In genomic region chr15:39165026-39165706, GRCh38 we compare ENCODE assay signal across 1 cellular context.
TF ChIP-seq lines count a peak whose summit lies in the region.

No MANE protein-coding gene starts in this region.

TF ChIP-seq in K562, 482 proteins besides CTCF, POLR2A, EP300 and RAD21 (continued from another document):
- TF ChIP-seq ZFP91 (CRISPR knock-in tag; IDR thresholded peaks at IDR 0.05) (no peak), PCBP2 (IDR thresholded peaks at IDR 0.05; ENCODE audit: low read depth, low read length, poor library complexity, severe bottlenecking) (no peak), PURB (CRISPR knock-in tag; IDR thresholded peaks at IDR 0.05; ENCODE audit: low read depth) (no peak), BCLAF1 (IDR thresholded peaks at IDR 0.05; ENCODE audit: borderline replicate concordance in 1 of 2, control insufficient read depth in 1 of 2, low read depth in 2 of 2, low read length in 1 of 2) (no peak), NCOA2 (IDR thresholded peaks at IDR 0.05; ENCODE audit: partially characterized antibody in 2 of 2) (no peak), MAZ (CRISPR knock-in tag; conservative IDR thresholded peaks at IDR 0.05 in 1 of 2, IDR thresholded peaks at IDR 0.05 in 1 of 2) (no peak), MYC (IDR thresholded peaks at IDR 0.05; ENCODE audit: low read depth, low read length) (no peak), MYC (CRISPR knock-in tag; IDR thresholded peaks at IDR 0.05; ENCODE audit: borderline replicate concordance, low read depth) (no peak), GATA2 (CRISPR knock-in tag; IDR thresholded peaks at IDR 0.05) (no peak), DPF2 (IDR thresholded peaks at IDR 0.05) (no peak), ZNF3 (CRISPR knock-in tag; IDR thresholded peaks at IDR 0.05) (no peak), ARID2 (IDR thresholded peaks at IDR 0.05) (no peak), SREBF2 (CRISPR knock-in tag; IDR thresholded peaks at IDR 0.05) (no peak), ZNF197 (CRISPR knock-in tag; IDR thresholded peaks at IDR 0.05; ENCODE audit: low read depth) (no peak), DMBX1 (CRISPR knock-in tag; IDR thresholded peaks at IDR 0.05; ENCODE audit: borderline replicate concordance) (no peak), SAFB2 (IDR thresholded peaks at IDR 0.05; ENCODE audit: borderline replicate concordance, low read depth, low read length, severe bottlenecking) (no peak), ZNF239 (CRISPR knock-in tag; IDR thresholded peaks at IDR 0.05) (no peak), ZC3H11A (IDR thresholded peaks at IDR 0.05; ENCODE audit: low read depth, low read length) (no peak)
